ENCODE assay signal across 8 cellular contexts in genomic region chr5:139482050-139482889, GRCh38. TPM values are rescaled to one million over a fixed set of nuclear protein-coding genes. Genes with fewer than 3 reads are reported as not detected.
DNase-seq lines count a peak whose midpoint lies in the region; ATAC-seq and TF ChIP-seq lines count a peak whose summit lies in the region.

Gene STING1 (minus strand): TSS chr5:139482758. CDS start chr5:139481704, 1,054 bp downstream.

- peak within 1 kb of the TSS; percentile 95 for H3K27ac ChIP-seq in SJSA1
- H3K27ac ChIP-seq in cardiac muscle cell = peak within 1 kb of the TSS; percentile 84

- H3K4me3 ChIP-seq in SJSA1 (peak within 1 kb of the TSS; percentile 40), cardiac muscle cell (peak within 1 kb of the TSS; percentile 5), retinal pigment epithelial cell (ENCODE audit: low read length) (peak within 1 kb of the TSS; percentile 42)

- no peak for ATAC-seq in HG03039 (IDR thresholded peaks at IDR 0.05; ENCODE audit: unreplicated experiment)

- H3K9me3 ChIP-seq in SJSA1 (replicated peaks) (no peaks in the 10 kb centered on the region; the same call in 1 of the 2 replicates), cardiac muscle cell (ENCODE audit: low read depth) (no peaks in the 10 kb centered on the region)

- TF ChIP-seq CTCF in cardiac muscle cell (IDR thresholded peaks at IDR 0.05; ENCODE audit: low read depth, low read length) = no peak
- no peak for TF ChIP-seq CTCF in retinal pigment epithelial cell (conservative IDR thresholded peaks at IDR 0.05; ENCODE audit: low read depth, low read length)

- no peaks in the 10 kb centered on the region for H3K9me3 Mint-ChIP-seq in IgD-negative memory B cell
- H3K9me3 Mint-ChIP-seq in activated naive CD8-positive, alpha-beta T cell treated with anti-CD3 and anti-CD28 coated beads for 36 hours = no peaks in the 10 kb centered on the region

- H3K27me3 ChIP-seq in SJSA1 (replicated peaks) = no peaks in the 10 kb centered on the region
- H3K27me3 ChIP-seq in cardiac muscle cell = no peaks in the 10 kb centered on the region

- H3K4me3 Mint-ChIP-seq in IgD-negative memory B cell = peak within 1 kb of the TSS in 3 of 4 donors; percentile 62 to 83 (median 74)
- peak within 1 kb of the TSS; percentile 89 for H3K4me3 Mint-ChIP-seq in activated naive CD8-positive, alpha-beta T cell treated with anti-CD3 and anti-CD28 coated beads for 36 hours

- H3K27ac Mint-ChIP-seq in IgD-negative memory B cell = peak within 1 kb of the TSS in 1 of 3 donors; percentile 71
- peak within 1 kb of the TSS; percentile 96 for H3K27ac Mint-ChIP-seq in activated naive CD8-positive, alpha-beta T cell treated with anti-CD3 and anti-CD28 coated beads for 36 hours

- peaks cover 26% of the 10 kb centered on the region for H3K4me1 ChIP-seq in SJSA1 (replicated peaks)
- peaks cover 46% of the 10 kb centered on the region for H3K4me1 ChIP-seq in cardiac muscle cell (ENCODE audit: low read depth)

- H3K4me1 Mint-ChIP-seq in IgD-negative memory B cell = peaks cover 11 to 13% (median 12%) of the 10 kb centered on the region in 3 donors
- peaks cover 29% of the 10 kb centered on the region for H3K4me1 Mint-ChIP-seq in activated naive CD8-positive, alpha-beta T cell treated with anti-CD3 and anti-CD28 coated beads for 36 hours

- H3K36me3 Mint-ChIP-seq in IgD-negative memory B cell = no peaks in the 10 kb centered on the region
- peaks cover 14% of the 10 kb centered on the region for H3K36me3 Mint-ChIP-seq in activated naive CD8-positive, alpha-beta T cell treated with anti-CD3 and anti-CD28 coated beads for 36 hours

- peak; percentile 29 for DNase-seq in NCI-H1694 treated with DMSO at 0.1 percent for 48 hours (lab: John Stamatoyannopoulos, UW)
- DNase-seq in NCI-H1694 (lab: John Stamatoyannopoulos, UW) = no peak
- peak; percentile 97 to 98 for DNase-seq in SJSA1 (ENCODE audit: low read depth in 1 of 2, low spot score in 2 of 2)
- peak; percentile 66 for DNase-seq in activated naive CD8-positive, alpha-beta T cell treated with anti-CD3 and anti-CD28 coated beads for 36 hours
- DNase-seq in cardiac muscle cell (ENCODE audit: low read depth in 1 of 2, low spot score in 1 of 2) = peak; percentile 48 to 99
- peak; percentile 98 for DNase-seq in retinal pigment epithelial cell (ENCODE audit: low read depth)

- H3K27me3 Mint-ChIP-seq in IgD-negative memory B cell = no peaks in the 10 kb centered on the region
- no peaks in the 10 kb centered on the region for H3K27me3 Mint-ChIP-seq in activated naive CD8-positive, alpha-beta T cell treated with anti-CD3 and anti-CD28 coated beads for 36 hours

- H3K36me3 ChIP-seq in SJSA1 (peaks cover 42% of the 10 kb centered on the region), cardiac muscle cell (no peaks in the 10 kb centered on the region)

RNA-seq across cellular contexts. Expression of gene STING1, which starts in this region (rescaled TPM):
- polyA plus RNA-seq in IgD-negative memory B cell = 3.8 TPM
- total RNA-seq in SJSA1 (2014; rRNA removed; shearing (Covaris generic)) = 46.6 and 49.2 TPM in 2 replicates
- 10 to 100 TPM; 37.4 to 40.5 TPM for total RNA-seq in activated naive CD8-positive, alpha-beta T cell treated with anti-CD3 and anti-CD28 coated beads for 36 hours
- total RNA-seq in cardiac muscle cell = 58.1 and 79.2 TPM in 2 replicates
- 59.9 and 69.0 TPM in 2 replicates for polyA plus RNA-seq in cardiac muscle cell

Comparison
In these comparisons a context has a peak if more than half of its experiments do, and no peak if none do; other contexts are left out.
1. RNA of gene STING1 (polyA plus RNA-seq): 59.9 to 69.0 TPM in cardiac muscle cell; 3.8 TPM in IgD-negative memory B cell (single experiment); every median in the first group is over 10 times any median in the second.
2. Peak in every context shown above with its lines, with median percentiles within 50 percentile points of each other: H3K4me3 ChIP-seq.